In genomic region chr9:3675964-3676363, GRCh38 we compare ENCODE assay signal across 15 cellular contexts.
"Had no signal": no experiment of that assay in that cellular context is flagged by ENCODE, and none has a peak within 500 bp of the region (broad histone marks: within the 10 kb centered on the region; RNA-seq: fewer than 3 reads in every experiment).

No MANE protein-coding gene starts in this region.

- ATAC-seq: gastroesophageal sphincter; left ventricle myocardium superior; mucosa of descending colon; naive thymus-derived CD8-positive, alpha-beta T cell had no signal

- H3K27ac Mint-ChIP-seq: dendritic cell treated with granulocyte-macrophage colony-stimulating factor and Interleukin-4, amounts not matched to agents 40 ng/mL and 50 ng/mL, for 4 days; immature natural killer cell; naive thymus-derived CD8-positive, alpha-beta T cell; type B pancreatic cell had no signal

- H3K4me1 ChIP-seq: esophagus squamous epithelium, gastroesophageal sphincter, sigmoid colon had no signal

- H3K27me3 Mint-ChIP-seq: dendritic cell treated with granulocyte-macrophage colony-stimulating factor and Interleukin-4, amounts not matched to agents 40 ng/mL and 50 ng/mL, for 4 days; naive thymus-derived CD8-positive, alpha-beta T cell; type B pancreatic cell had no signal

- H3K9me3 ChIP-seq: esophagus squamous epithelium, gastroesophageal sphincter, mucosa of descending colon, sigmoid colon had no signal

- H3K4me3 Mint-ChIP-seq: dendritic cell treated with granulocyte-macrophage colony-stimulating factor and Interleukin-4, amounts not matched to agents 40 ng/mL and 50 ng/mL, for 4 days; immature natural killer cell; naive thymus-derived CD8-positive, alpha-beta T cell; type B pancreatic cell had no signal

- H3K9me3 Mint-ChIP-seq: dendritic cell treated with granulocyte-macrophage colony-stimulating factor and Interleukin-4, amounts not matched to agents 40 ng/mL and 50 ng/mL, for 4 days; immature natural killer cell; naive thymus-derived CD8-positive, alpha-beta T cell; type B pancreatic cell had no signal

- H3K36me3 Mint-ChIP-seq: type B pancreatic cell had no signal

- H3K27ac ChIP-seq: esophagus squamous epithelium, gastroesophageal sphincter, sigmoid colon, skin epidermis had no signal

- DNase-seq: cerebellar nuclear complex; esophagus squamous epithelium; immature natural killer cell; left ventricle myocardium superior; mucosa of descending colon; naive thymus-derived CD8-positive, alpha-beta T cell; posterior cingulate gyrus; sigmoid colon; stimulated activated CD4-positive, alpha-beta T cell treated with anti-CD3 and anti-CD28 coated beads, Interleukin-12 subunit alpha, Interleukin-12 subunit beta, amount 100 ng/mL, for 4 hours; stimulated activated naive CD4-positive, alpha-beta T cell treated with Interleukin-2 at 50 U/mL for 16 hours had no signal

- H3K4me1 Mint-ChIP-seq: immature natural killer cell; naive thymus-derived CD8-positive, alpha-beta T cell had no signal

- H3K4me3 ChIP-seq: esophagus squamous epithelium, gastroesophageal sphincter, lung, mucosa of descending colon, sigmoid colon, skin epidermis had no signal

- H3K27me3 ChIP-seq: esophagus squamous epithelium, gastroesophageal sphincter, sigmoid colon had no signal

- H3K36me3 ChIP-seq: esophagus squamous epithelium, gastroesophageal sphincter, sigmoid colon had no signal
